ENCODE assay signal across 11 cellular contexts in the genomic region with DNA sequence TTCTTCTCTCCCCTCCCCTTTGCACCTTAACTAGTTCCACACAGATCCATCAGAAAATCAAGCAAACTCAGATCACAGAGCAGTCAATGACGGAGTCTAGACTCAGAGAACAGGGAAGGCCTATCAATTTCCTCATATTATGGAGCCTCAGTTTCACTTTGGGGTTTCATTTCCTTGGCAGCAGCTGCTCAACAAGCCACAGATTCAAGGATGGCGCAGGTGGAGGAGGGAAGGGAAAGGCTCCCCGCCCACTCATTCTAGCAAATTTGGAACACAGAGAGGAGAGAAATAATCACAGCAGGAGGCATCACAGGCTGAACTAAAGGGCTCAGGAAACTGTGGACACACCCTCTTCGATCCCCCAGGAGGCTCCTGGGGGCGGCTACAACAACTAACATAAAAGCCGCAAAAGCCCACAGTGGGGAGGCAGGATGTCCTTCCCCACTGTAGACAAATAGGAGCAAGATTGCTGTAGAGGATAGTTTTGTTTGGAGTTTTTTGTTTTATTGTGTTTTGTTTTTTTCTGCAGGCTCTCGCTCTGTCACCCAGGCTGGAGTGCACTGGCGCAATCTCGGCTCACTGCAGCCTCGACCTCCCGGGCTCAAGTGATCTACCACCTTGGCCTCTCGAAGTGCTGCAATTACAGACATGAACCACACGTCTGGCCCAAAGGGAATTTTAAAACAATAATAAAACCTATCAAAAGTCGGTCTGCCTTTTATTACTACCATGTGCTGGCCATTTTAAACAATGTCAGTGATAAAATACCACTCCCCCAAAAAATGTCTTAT. TPM values are rescaled to one million over a fixed set of nuclear protein-coding genes. Genes with fewer than 3 reads are reported as not detected.
DNase-seq lines count a peak whose midpoint lies in the region; ATAC-seq and TF ChIP-seq lines count a peak whose summit lies in the region.
"Had no signal": no experiment of that assay in that cellular context is flagged by ENCODE, and none has a peak within 500 bp of the region (broad histone marks: within the 10 kb centered on the region; RNA-seq: fewer than 3 reads in every experiment).

No MANE protein-coding gene starts in this region.

- H3K9me3 Mint-ChIP-seq in effector memory CD8-positive, alpha-beta T cell, result no peaks in the 10 kb centered on the region
- no peaks in the 10 kb centered on the region for H3K9me3 Mint-ChIP-seq in activated naive CD4-positive, alpha-beta T cell treated with anti-CD3 and anti-CD28 coated beads, Interleukin-2, amount 50 U/mL, for 72 hours

- no peaks in the 10 kb centered on the region for H4K20me1 ChIP-seq in osteoblast (ENCODE audit: insufficient read depth, low read length)

- no peaks in the 10 kb centered on the region for H3K36me3 ChIP-seq in osteoblast (ENCODE audit: insufficient read depth, low read length)

- peak overlapping the region; percentile 63 for H3K4me2 ChIP-seq in osteoblast (ENCODE audit: insufficient read depth, low read length)

- H3K4me3 ChIP-seq in osteoblast (ENCODE audit: insufficient read depth, low read length), result peak overlapping the region; percentile 36

- H3K27ac ChIP-seq in osteoblast (ENCODE audit: low read depth, low read length), result peak overlapping the region; percentile 73

- H3K4me1 ChIP-seq in osteoblast (ENCODE audit: insufficient read depth, low read length), result peaks cover 51% of the 10 kb centered on the region

- H3K27me3 Mint-ChIP-seq in effector memory CD8-positive, alpha-beta T cell, result no peaks in the 10 kb centered on the region

- H3K27ac Mint-ChIP-seq in effector memory CD8-positive, alpha-beta T cell, result peak overlapping the region; percentile 6 to 96
- H3K27ac Mint-ChIP-seq in activated naive CD4-positive, alpha-beta T cell treated with anti-CD3 and anti-CD28 coated beads, Interleukin-2, amount 50 U/mL, for 72 hours, result no peak overlapping the region

- ATAC-seq in effector memory CD8-positive, alpha-beta T cell (replicated peaks), result no peak
- ATAC-seq in activated CD4-positive, CD25-positive, alpha-beta regulatory T cell treated with anti-CD3 and anti-CD28 coated beads, Interleukin-2, amount 50 U/mL, for 24 hours, result no peak
- no peak for ATAC-seq in GM19324 (IDR thresholded peaks at IDR 0.05; ENCODE audit: low FRiP score, unreplicated experiment)
- ATAC-seq in activated naive CD4-positive, alpha-beta T cell treated with anti-CD3 and anti-CD28 coated beads, Interleukin-2, amount 50 U/mL, for 72 hours, result no peak

- no peaks in the 10 kb centered on the region for H3K27me3 ChIP-seq in osteoblast (ENCODE audit: insufficient read depth, low read length)

- peaks cover 25% of the 10 kb centered on the region for H3K36me3 Mint-ChIP-seq in effector memory CD8-positive, alpha-beta T cell (ENCODE audit: insufficient read depth)
- H3K36me3 Mint-ChIP-seq in activated naive CD4-positive, alpha-beta T cell treated with anti-CD3 and anti-CD28 coated beads, Interleukin-2, amount 50 U/mL, for 72 hours, result no peaks in the 10 kb centered on the region

- no peak overlapping the region for H3K4me3 Mint-ChIP-seq in effector memory CD8-positive, alpha-beta T cell

- peak; percentile 49 for DNase-seq in DMS153 (lab: John Stamatoyannopoulos, UW)
- peak; percentile 65 for DNase-seq in NCI-H2107 treated with DMSO at 0.1 percent for 48 hours (lab: John Stamatoyannopoulos, UW; ENCODE audit: unreplicated experiment)
- no peak for DNase-seq in effector memory CD8-positive, alpha-beta T cell
- peak; percentile 68 for DNase-seq in osteoblast (ENCODE audit: insufficient read length, low spot score, missing footprints)
- DNase-seq in activated naive CD4-positive, alpha-beta T cell treated with anti-CD3 and anti-CD28 coated beads, Interleukin-2, amount 50 U/mL, for 72 hours (ENCODE audit: low spot score in 2 of 2), result no peak
- no peak for DNase-seq in activated CD4-positive, alpha-beta T cell treated with anti-CD3 and anti-CD28 coated beads for 4 hours
- DNase-seq: NCI-H526; stimulated activated CD4-positive, alpha-beta T cell treated with anti-CD3 and anti-CD28 coated beads, Interleukin-4, amount 100 ng/mL, for 4 hours had no signal

- H3K4me1 Mint-ChIP-seq in effector memory CD8-positive, alpha-beta T cell (ENCODE audit: low read depth in 2 of 2), result peaks cover 27 to 34% of the 10 kb centered on the region in 2 donors

- H3K79me2 ChIP-seq in osteoblast (ENCODE audit: insufficient read depth, low read length), result peaks cover 36% of the 10 kb centered on the region

- no peaks in the 10 kb centered on the region for H3K9me3 ChIP-seq in osteoblast (ENCODE audit: low read depth, low read length)

- peak overlapping the region; percentile 20 for H2AFZ ChIP-seq in osteoblast (ENCODE audit: low read length)

- no peak for TF ChIP-seq CTCF in osteoblast (IDR thresholded peaks at IDR 0.05; ENCODE audit: extremely low read depth, low read depth, low read length)

RNA-seq across cellular contexts. Expression of a gene that starts 3.4 kb away (rescaled TPM):
- 25.6 and 34.4 TPM in 2 replicates for total RNA-seq in osteoblast
- total RNA-seq in activated naive CD4-positive, alpha-beta T cell treated with anti-CD3 and anti-CD28 coated beads, Interleukin-2, amount 50 U/mL, for 72 hours, result 1 to 10 TPM; 6.3 to 9.4 TPM

RNA-seq across cellular contexts. Expression of a gene that starts 47.6 kb away (rescaled TPM):
- total RNA-seq in osteoblast, result not detected in 2 replicates
- not detected for total RNA-seq in activated naive CD4-positive, alpha-beta T cell treated with anti-CD3 and anti-CD28 coated beads, Interleukin-2, amount 50 U/mL, for 72 hours
- total RNA-seq: glomerular endothelial cell had no signal

Comparison
In these comparisons a context has a peak if more than half of its experiments do, and no peak if none do; other contexts are left out.
1. DNase-seq: peak in DMS153 (single experiment), NCI-H2107 treated with DMSO at 0.1 percent for 48 hours (single experiment) and osteoblast (single experiment); none in effector memory CD8-positive, alpha-beta T cell (0 of 3), activated naive CD4-positive, alpha-beta T cell treated with anti-CD3 and anti-CD28 coated beads, Interleukin-2, amount 50 U/mL, for 72 hours (0 of 2) and activated CD4-positive, alpha-beta T cell treated with anti-CD3 and anti-CD28 coated beads for 4 hours (0 of 2).
2. H3K27ac Mint-ChIP-seq: peak in effector memory CD8-positive, alpha-beta T cell (2 of 2); none in activated naive CD4-positive, alpha-beta T cell treated with anti-CD3 and anti-CD28 coated beads, Interleukin-2, amount 50 U/mL, for 72 hours (0 of 2).